In the genomic region with DNA sequence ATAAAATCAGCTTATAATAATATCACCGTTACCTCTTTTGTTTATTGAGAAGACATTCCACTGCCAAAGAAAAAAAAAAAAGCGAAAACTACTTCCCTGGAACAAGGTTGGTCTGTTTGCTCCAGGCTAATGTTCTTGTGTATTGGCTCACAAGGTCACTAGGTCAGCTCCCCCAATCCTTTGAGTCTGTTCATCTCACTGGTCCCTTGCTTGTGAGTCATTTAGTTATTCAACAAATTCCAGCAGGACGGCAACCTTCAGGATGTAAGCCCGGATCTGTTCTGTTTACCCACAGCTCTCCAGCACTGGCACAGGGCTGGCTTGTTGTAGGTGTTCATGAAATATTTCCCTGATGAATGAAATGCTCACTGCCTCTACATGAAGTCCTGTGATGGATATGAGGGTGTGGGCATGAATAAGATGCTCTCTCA, we compare ENCODE assay signal across 13 cellular contexts. TPM values are rescaled to one million over a fixed set of nuclear protein-coding genes. Genes with fewer than 3 reads are reported as not detected.
A peak's percentile ranks its signal among the peaks of the same experiment; 100 is the strongest.
DNase-seq lines count a peak whose midpoint lies in the region; ATAC-seq and FAIRE-seq lines count a peak whose summit lies in the region.
"Had no signal": no experiment of that assay in that cellular context is flagged by ENCODE, and none has a peak within 500 bp of the region (broad histone marks: within the 10 kb centered on the region; RNA-seq: fewer than 3 reads in every experiment).

No MANE protein-coding gene starts in this region.

- no peaks in the 10 kb centered on the region for H3K4me1 ChIP-seq in adipocyte (ENCODE audit: control insufficient read depth, insufficient read depth, low read length)

- H3K27me3 Mint-ChIP-seq in activated CD4-positive, alpha-beta T cell treated with anti-CD3 and anti-CD28 coated beads for 36 hours, result peaks cover 45% of the 10 kb centered on the region

- H3K9me3 ChIP-seq in adipocyte (ENCODE audit: control insufficient read depth, low read length), result no peaks in the 10 kb centered on the region

- intact Hi-C loops in activated CD4-positive, alpha-beta T cell treated with anti-CD3 and anti-CD28 coated beads for 36 hours (cut with DNase I, micrococcal nuclease), result no loop called here

- ATAC-seq in activated CD4-positive, alpha-beta T cell treated with anti-CD3 and anti-CD28 coated beads for 36 hours, result no peak

- H3K9me3 Mint-ChIP-seq in activated CD4-positive, alpha-beta T cell treated with anti-CD3 and anti-CD28 coated beads for 36 hours (ENCODE audit: low read depth), result no peaks in the 10 kb centered on the region
- H3K9me3 Mint-ChIP-seq: activated naive CD4-positive, alpha-beta T cell treated with anti-CD3 and anti-CD28 coated beads for 36 hours; memory B cell had no signal

- H3K36me3 ChIP-seq in adipocyte (ENCODE audit: control insufficient read depth, insufficient read depth, low read length, severe bottlenecking), result no peaks in the 10 kb centered on the region

- no peak overlapping the region for H3K27ac Mint-ChIP-seq in activated CD4-positive, alpha-beta T cell treated with anti-CD3 and anti-CD28 coated beads for 36 hours
- H3K27ac Mint-ChIP-seq: activated naive CD4-positive, alpha-beta T cell treated with anti-CD3 and anti-CD28 coated beads for 36 hours; memory B cell had no signal

- H3K36me3 Mint-ChIP-seq in activated CD4-positive, alpha-beta T cell treated with anti-CD3 and anti-CD28 coated beads for 36 hours (ENCODE audit: low read depth), result no peaks in the 10 kb centered on the region
- H3K36me3 Mint-ChIP-seq: memory B cell had no signal

- H3K27me3 ChIP-seq in adipocyte (replicated peaks; ENCODE audit: control insufficient read depth, insufficient read depth, low read length), result peaks cover 70% of the 10 kb centered on the region

- no peak overlapping the region for H3K4me3 ChIP-seq in adipocyte (ENCODE audit: low read length)

- FAIRE-seq in HTR-8/SVneo (lab: Jason Lieb, UNC), result peak; percentile 96
- FAIRE-seq in urothelium cell line (lab: Jason Lieb, UNC), result peak; percentile 73
- FAIRE-seq: frontal cortex had no signal

- no peak overlapping the region for H3K9ac ChIP-seq in adipocyte (ENCODE audit: low read length)

- no peak overlapping the region for H3K4me3 Mint-ChIP-seq in activated CD4-positive, alpha-beta T cell treated with anti-CD3 and anti-CD28 coated beads for 36 hours
- H3K4me3 Mint-ChIP-seq: activated naive CD4-positive, alpha-beta T cell treated with anti-CD3 and anti-CD28 coated beads for 36 hours; memory B cell had no signal

- H3K4me1 Mint-ChIP-seq in activated CD4-positive, alpha-beta T cell treated with anti-CD3 and anti-CD28 coated beads for 36 hours, result peaks cover 7% of the 10 kb centered on the region

- CTCF ChIA-PET in activated CD4-positive, alpha-beta T cell treated with anti-CD3 and anti-CD28 coated beads for 36 hours (lab: Charles Lee), result no interaction called here

- POLR2A ChIA-PET in activated CD4-positive, alpha-beta T cell treated with anti-CD3 and anti-CD28 coated beads for 36 hours (lab: Charles Lee), result no interaction called here

- DNase-seq in HTR-8/SVneo (ENCODE audit: insufficient read length, low spot score) (peak; percentile 95), adipocyte (ENCODE audit: low read depth) (peak; percentile 11), iPS-NIHi11 (ENCODE audit: low spot score) (peak; percentile 35), urothelium cell line (ENCODE audit: low spot score) (peak; percentile 85), NCI-H1930 (lab: John Stamatoyannopoulos, UW) (no peak), middle frontal gyrus (ENCODE audit: extremely low spot score, low spot score) (no peak)
- DNase-seq in activated CD4-positive, alpha-beta T cell treated with anti-CD3 and anti-CD28 coated beads for 36 hours, result no peak
- DNase-seq: activated CD4-positive, alpha-beta T cell treated with anti-CD3 and anti-CD28 coated beads, Interleukin-2, amount 50 U/mL, for 4 hours; activated naive CD4-positive, alpha-beta T cell treated with anti-CD3 and anti-CD28 coated beads for 36 hours; DMS79; NCI-H510A had no signal

RNA-seq across cellular contexts. Expression of a gene that starts 3.3 kb away (rescaled TPM):
- total RNA-seq in activated CD4-positive, alpha-beta T cell treated with anti-CD3 and anti-CD28 coated beads for 36 hours, result not detected
- total RNA-seq: activated naive CD4-positive, alpha-beta T cell treated with anti-CD3 and anti-CD28 coated beads for 36 hours had no signal

RNA-seq across cellular contexts. Expression of a gene that starts 23.9 kb away (rescaled TPM):
- not detected for total RNA-seq in activated CD4-positive, alpha-beta T cell treated with anti-CD3 and anti-CD28 coated beads for 36 hours
- total RNA-seq: activated naive CD4-positive, alpha-beta T cell treated with anti-CD3 and anti-CD28 coated beads for 36 hours; frontal cortex had no signal

Comparison
In these comparisons a context has a peak if more than half of its experiments do, and no peak if none do; other contexts are left out.
1. DNase-seq: peak in HTR-8/SVneo (single experiment), adipocyte (single experiment), iPS-NIHi11 (single experiment) and urothelium cell line (single experiment); none in NCI-H1930 (0 of 2), middle frontal gyrus (single experiment) and activated CD4-positive, alpha-beta T cell treated with anti-CD3 and anti-CD28 coated beads for 36 hours (single experiment).